Comparison of ENCODE assay signal across 9 cellular contexts in genomic region chr1:211680752-211681327, GRCh38. TPM values are rescaled to one million over a fixed set of nuclear protein-coding genes. Genes with fewer than 3 reads are reported as not detected.
DNase-seq lines count a peak whose midpoint lies in the region; ATAC-seq and TF ChIP-seq lines count a peak whose summit lies in the region.
"Had no signal": no experiment of that assay in that cellular context is flagged by ENCODE, and none has a peak within 500 bp of the region (broad histone marks: within the 10 kb centered on the region; RNA-seq: fewer than 3 reads in every experiment).

No MANE protein-coding gene starts in this region.

- POLR2A ChIA-PET in HCT116 (lab: Charles Lee) = interaction anchor here (1.5 kb wide), 1 partner anchor 354 kb away, joined by 11 read pairs; the partner anchor contains the start of genes DTL and INTS7
- POLR2A ChIA-PET in RWPE1 (lab: Yijun Ruan, JAX; ENCODE audit: low non-redundant PET) = no interaction called here

- no peaks in the 10 kb centered on the region for H3K9me2 ChIP-seq in HCT116 (ENCODE audit: insufficient read depth)

- TF ChIP-seq CTCF in HCT116 (IDR thresholded peaks at IDR 0.05 in 2 of 3, conservative IDR thresholded peaks at IDR 0.05 in 1 of 3; ENCODE audit: borderline replicate concordance in 1 of 3, insufficient read depth in 1 of 3, low read depth in 2 of 3, low read length in 2 of 3) (peak; percentile 64 to 94 (median 75)), RWPE1 (conservative IDR thresholded peaks at IDR 0.05; ENCODE audit: low read depth) (peak; percentile 80), testis (IDR thresholded peaks at IDR 0.05) (peak; percentile 66 to 86 (median 83))

- H3K79me2 ChIP-seq in HCT116 (ENCODE audit: insufficient read depth, low read length) = no peaks in the 10 kb centered on the region

- H3K36me3 ChIP-seq in HCT116 (ENCODE audit: control insufficient read depth in 1 of 2, insufficient read depth in 2 of 2, low read length in 2 of 2) (no peaks in the 10 kb centered on the region), MG63 (no peaks in the 10 kb centered on the region), testis (ENCODE audit: low read depth, missing control alignments) (no peaks in the 10 kb centered on the region)

- H3K27me3 ChIP-seq in HCT116 (ENCODE audit: insufficient read depth, low read length) = no peaks in the 10 kb centered on the region
- no peaks in the 10 kb centered on the region for H3K27me3 ChIP-seq in MG63
- no peaks in the 10 kb centered on the region for H3K27me3 ChIP-seq in testis

- WGBS in testis, 2 donors = 18 to 35% methylated on average over 9 of the region's 9 CpGs

- CTCF ChIA-PET in HCT116 (lab: Charles Lee) = interaction anchor here (0.5 to 3.8 kb wide), 36 partner anchors 9 to 1070 kb away, joined by 3 to 72 read pairs (median 4); partner anchors contain the start of genes DTL and INTS7
- CTCF ChIA-PET in RWPE1 (lab: Yijun Ruan, JAX) = interaction anchor here (0.5 to 1.8 kb wide), 25 partner anchors 9 to 1445 kb away, joined by 3 to 15 read pairs (median 4); partner anchors contain the start of genes DTL and INTS7

- no peaks in the 10 kb centered on the region for H4K20me1 ChIP-seq in HCT116 (ENCODE audit: insufficient read depth)

- H3K4me1 ChIP-seq in HCT116 (ENCODE audit: control insufficient read depth in 1 of 2, insufficient read depth in 2 of 2, low read length in 2 of 2) (peaks cover 0 to 13% of the 10 kb centered on the region in 2 experiments; a peak in 3 of 4 replicates), testis (no peaks in the 10 kb centered on the region)

- H3K4me3 ChIP-seq in HCT116 (replicated peaks in 1 of 2; ENCODE audit: low read depth in 1 of 2, low read length in 2 of 2) = no peak overlapping the region
- H3K4me3 ChIP-seq in MG63 = no peak overlapping the region
- H3K4me3 ChIP-seq in testis = no peak overlapping the region
- H3K4me3 ChIP-seq: skin epidermis had no signal

- RAD21 ChIA-PET in HCT116 (lab: Charles Lee; ENCODE audit: low non-redundant PET in 1 of 2, low total read pairs in 2 of 2, uncharacterized antibody in 2 of 2, unreplicated experiment in 2 of 2) = interaction anchor here (0.9 to 1.7 kb wide), 9 partner anchors 16 to 775 kb away, joined by 3 to 17 read pairs (median 5); partner anchors contain the start of genes DTL (in 2 of the 2) and INTS7 (in 2 of the 2)

- H3K9me3 ChIP-seq in HCT116 (ENCODE audit: control insufficient read depth in 1 of 2, insufficient read depth in 1 of 2, low read depth in 1 of 2, low read length in 2 of 2) (no peaks in the 10 kb centered on the region), MG63 (no peaks in the 10 kb centered on the region), testis (no peaks in the 10 kb centered on the region)

- intact Hi-C loops in HCT116 (cut with micrococcal nuclease) (loop anchor here (1.0 to 10.0 kb wide), 5 partner anchors 354 to 1101 kb away; partner anchors contain the start of genes DTL and INTS7), testis (cut with DNase I; ENCODE audit: low total_unique reads) (no loop called here)

- H3K27ac ChIP-seq in HCT116 (ENCODE audit: low read depth, low read length) (no peak overlapping the region), RWPE1 (no peak overlapping the region), testis (no peak overlapping the region)

- no peak overlapping the region for H3K9ac ChIP-seq in HCT116 (ENCODE audit: low read length)

- TF ChIP-seq POLR2A in HCT116 (IDR thresholded peaks at IDR 0.05; ENCODE audit: borderline replicate concordance, extremely low read depth, insufficient read depth, insufficient read length) (no peak), testis (IDR thresholded peaks at IDR 0.05) (no peak)

- ATAC-seq in HCT116 = peak; percentile 88

- peak overlapping the region; percentile 97 for H2AFZ ChIP-seq in HCT116 (ENCODE audit: low read depth, low read length, poor library complexity, severe bottlenecking)

- DNase-seq in GM03348 (ENCODE audit: low spot score) (peak; percentile 91), HCT116 (ENCODE audit: low read depth, low spot score) (peak; percentile 85), MG63 (peak; percentile 75), RWPE1 (ENCODE audit: low spot score) (peak; percentile 84), activated T-helper 1 cell treated with Interleukin-2 at 50 U/mL for 16 hours (ENCODE audit: low read depth) (peak; percentile 58), fibroblast of peridontal ligament (ENCODE audit: extremely low read depth) (peak; percentile 90), occipital lobe (lab: John Stamatoyannopoulos, UW) (peak; percentile 57), testis (peak; percentile 76)

- TF ChIP-seq RAD21 in HCT116 (IDR thresholded peaks at IDR 0.05; ENCODE audit: low read depth) = peak; percentile 97

- H3K4me2 ChIP-seq in HCT116 (ENCODE audit: low read length) = peak overlapping the region; percentile 22; the same call in 1 of the 2 replicates

- no TSS peak for BruUV-seq in HCT116 (replicated peaks; lab: Mats Ljungman, UMichigan)

TF ChIP-seq in HCT116, 20 proteins besides CTCF, POLR2A, EP300 and RAD21:
- no peak for TF ChIP-seq ZFX (IDR thresholded peaks at IDR 0.05)
- no peak for TF ChIP-seq REST (IDR thresholded peaks at IDR 0.05; ENCODE audit: low read depth)
- TF ChIP-seq JUND (IDR thresholded peaks at IDR 0.05) = 0 out of 2 replicates have a peak, but pooled peaks have one; percentile 7
- TF ChIP-seq ELF1 (IDR thresholded peaks at IDR 0.05; ENCODE audit: borderline replicate concordance, low read depth) = no peak
- TF ChIP-seq YY1 (IDR thresholded peaks at IDR 0.05; ENCODE audit: extremely low read depth, insufficient replicate concordance, low read depth, low read length) = peak; percentile 21

RNA-seq across cellular contexts. Expression of gene NEK2, which starts 5.4 kb away (rescaled TPM):
- total RNA-seq in HCT116 (2021; ENCODE audit: unreplicated experiment) (50.2 TPM), occipital lobe (3.3 TPM), testis (10 to 100 TPM; 40.0 to 53.9 TPM)
- 53.9 and 71.8 TPM in 2 replicates for polyA plus RNA-seq in HCT116 (2012)
- total RNA-seq in MG63 (2014; rRNA removed; shearing (Covaris generic); ENCODE audit: low replicate concordance) = 42.1 and 56.8 TPM in 2 replicates
- 126 TPM for polyA plus RNA-seq in testis (ENCODE audit: insufficient read depth, low read depth, low replicate concordance)
